In genomic region chr17:80664217-80664780, GRCh38 we compare ENCODE assay signal across 10 cellular contexts.
DNase-seq lines count a peak whose midpoint lies in the region; ATAC-seq and TF ChIP-seq lines count a peak whose summit lies in the region.
"Had no signal": no experiment of that assay in that cellular context is flagged by ENCODE, and none has a peak within 500 bp of the region (broad histone marks: within the 10 kb centered on the region; RNA-seq: fewer than 3 reads in every experiment).

No MANE protein-coding gene starts in this region.

- peaks cover 54% of the 10 kb centered on the region for H3K79me2 ChIP-seq in OCI-LY3 (ENCODE audit: low read length)

- peak overlapping the region; percentile 21; the same call in 1 of the 2 replicates for H3K4me2 ChIP-seq in OCI-LY3 (ENCODE audit: low read length)

- H4K20me1 ChIP-seq in OCI-LY3 (ENCODE audit: insufficient read depth, low read length): peaks cover 57% of the 10 kb centered on the region

- H3K4me1 ChIP-seq in OCI-LY3 (ENCODE audit: low read length) (peaks cover 11% of the 10 kb centered on the region), esophagus (ENCODE audit: control insufficient read depth in 2 of 2, insufficient read depth in 2 of 2, low read length in 1 of 2) (peaks cover 3 to 4% of the 10 kb centered on the region in 2 donors), skeletal muscle tissue (ENCODE audit: control insufficient read depth in 3 of 3, insufficient read depth in 3 of 3, low read length in 3 of 3) (peaks cover 5 to 13% (median 7%) of the 10 kb centered on the region in 3 donors)

- H3K27ac ChIP-seq in OCI-LY3 (ENCODE audit: low read length): no peak overlapping the region
- peak overlapping the region; percentile 45 to 47 for H3K27ac ChIP-seq in esophagus (ENCODE audit: low read depth in 2 of 2, low read length in 1 of 2)
- H3K27ac ChIP-seq in skeletal muscle tissue (ENCODE audit: low read depth, low read length): peak overlapping the region; percentile 33
- H3K27ac ChIP-seq: 22Rv1 had no signal

- peaks cover 3% of the 10 kb centered on the region for H3K36me3 ChIP-seq in OCI-LY3 (replicated peaks; ENCODE audit: low read depth, low read length)
- H3K36me3 ChIP-seq in esophagus (ENCODE audit: control insufficient read depth in 2 of 2, insufficient read depth in 2 of 2, low read length in 1 of 2): no peaks in the 10 kb centered on the region
- no peaks in the 10 kb centered on the region for H3K36me3 ChIP-seq in skeletal muscle tissue (ENCODE audit: control insufficient read depth in 3 of 3, insufficient read depth in 3 of 3, low read length in 3 of 3)
- H3K36me3 ChIP-seq: heart right ventricle had no signal

- WGBS in esophagus, 2 donors: 50 to 51% methylated on average over 7 of the region's 7 CpGs

- no peak overlapping the region for H2AFZ ChIP-seq in OCI-LY3 (ENCODE audit: low read depth, low read length)

- no peaks in the 10 kb centered on the region for H3K27me3 ChIP-seq in OCI-LY3 (ENCODE audit: low read depth, low read length)
- no peaks in the 10 kb centered on the region for H3K27me3 ChIP-seq in esophagus (ENCODE audit: control insufficient read depth in 1 of 2, insufficient read depth in 2 of 2, low read length in 2 of 2)
- H3K27me3 ChIP-seq in skeletal muscle tissue (ENCODE audit: control insufficient read depth in 3 of 3, insufficient read depth in 3 of 3, low read length in 3 of 3): no peaks in the 10 kb centered on the region
- H3K27me3 ChIP-seq: heart right ventricle had no signal

- H3K9me3 ChIP-seq in OCI-LY3 (ENCODE audit: insufficient read depth, low read length) (no peaks in the 10 kb centered on the region), esophagus (ENCODE audit: control insufficient read depth in 2 of 2, insufficient read depth in 1 of 2, low read depth in 1 of 2, low read length in 1 of 2) (no peaks in the 10 kb centered on the region), skeletal muscle tissue (ENCODE audit: control insufficient read depth in 3 of 3, low read length in 3 of 3) (no peaks in the 10 kb centered on the region)
- H3K9me3 ChIP-seq: heart right ventricle had no signal

- no peak for ATAC-seq in GM18909 (IDR thresholded peaks at IDR 0.05; ENCODE audit: poor library complexity, unreplicated experiment)
- no peak for ATAC-seq in GM18858 (IDR thresholded peaks at IDR 0.05; ENCODE audit: unreplicated experiment)

- DNase-seq in DMS53 (lab: John Stamatoyannopoulos, UW) (peak; percentile 45), DMS53 treated with DMSO at 0.1 percent for 48 hours (lab: John Stamatoyannopoulos, UW; ENCODE audit: unreplicated experiment) (no peak), SIG-M5 treated with dmso at 0.1 percent for 504 hours (lab: John Stamatoyannopoulos, UW; ENCODE audit: unreplicated experiment) (no peak)
- DNase-seq: heart right ventricle had no signal

- no peak for TF ChIP-seq CTCF in OCI-LY3 (IDR thresholded peaks at IDR 0.05; ENCODE audit: low read depth, low read length)

- H3K9ac ChIP-seq in OCI-LY3 (ENCODE audit: low read length) (no peak overlapping the region), skeletal muscle tissue (ENCODE audit: low read depth in 1 of 3, low read length in 3 of 3) (no peak overlapping the region)

- H3K4me3 ChIP-seq in OCI-LY3 (ENCODE audit: low read length) (no peak overlapping the region), esophagus (ENCODE audit: low read depth in 1 of 2, low read length in 2 of 2) (no peak overlapping the region), skeletal muscle tissue (ENCODE audit: low read length in 3 of 3) (no peak overlapping the region)
- H3K4me3 ChIP-seq: heart right ventricle had no signal
